In genomic region chr1:79133703-79134258, GRCh38 we compare ENCODE assay signal across 22 cellular contexts.
DNase-seq lines count a peak whose midpoint lies in the region; ATAC-seq and TF ChIP-seq lines count a peak whose summit lies in the region.
"Had no signal": no experiment of that assay in that cellular context is flagged by ENCODE, and none has a peak within 500 bp of the region (broad histone marks: within the 10 kb centered on the region; RNA-seq: fewer than 3 reads in every experiment).

No MANE protein-coding gene starts in this region.

- no peak overlapping the region for H3K14ac ChIP-seq in trophoblast cell (ENCODE audit: low read length)

- no peak overlapping the region for H3K27ac ChIP-seq in HEK293 (ENCODE audit: extremely low read depth, low read depth, low read length)
- no peak overlapping the region for H3K27ac ChIP-seq in trophoblast cell (ENCODE audit: low read depth, low read length)
- no peak overlapping the region for H3K27ac ChIP-seq in neural progenitor cell

- no peak overlapping the region for H4K8ac ChIP-seq in trophoblast cell (ENCODE audit: low read depth, low read length)

- H4K91ac ChIP-seq in trophoblast cell (ENCODE audit: low read depth, low read length) = no peak overlapping the region

- H3K23ac ChIP-seq in trophoblast cell (ENCODE audit: low read length) = no peak overlapping the region

- H3K9me3 ChIP-seq in HEK293 (ENCODE audit: control insufficient read depth, insufficient read depth, low read depth, low read length) = no peaks in the 10 kb centered on the region
- H3K9me3 ChIP-seq in trophoblast cell (ENCODE audit: insufficient read depth, low read depth, low read length) = no peaks in the 10 kb centered on the region
- no peaks in the 10 kb centered on the region for H3K9me3 ChIP-seq in neural progenitor cell (ENCODE audit: low read depth)
- H3K9me3 ChIP-seq: SK-N-SH had no signal

- H3F3A ChIP-seq in neural progenitor cell (ENCODE audit: low read depth) = no peaks in the 10 kb centered on the region

- peaks cover 18% of the 10 kb centered on the region for H3K9me3 Mint-ChIP-seq in neural progenitor cell

- H3K79me1 ChIP-seq in trophoblast cell (ENCODE audit: low read length) = no peaks in the 10 kb centered on the region

- no peak overlapping the region for H2BK5ac ChIP-seq in trophoblast cell (ENCODE audit: low read depth, low read length, poor library complexity)

- H3K27me3 Mint-ChIP-seq in neural progenitor cell (ENCODE audit: insufficient read depth, low read depth) = no peaks in the 10 kb centered on the region
- H3K27me3 Mint-ChIP-seq: CD8-positive, alpha-beta memory T cell had no signal

- DNase-seq in M059J (ENCODE audit: low read depth) = peak; percentile 24
- DNase-seq in dermis blood vessel endothelial cell = peak; percentile 35
- no peak for DNase-seq in trophoblast cell
- DNase-seq in activated CD4-positive, CD25-positive, alpha-beta regulatory T cell (lab: John Stamatoyannopoulos, UW) = no peak
- no peak for DNase-seq in neural progenitor cell (ENCODE audit: low spot score)
- DNase-seq: CD8-positive, alpha-beta memory T cell; HCEC 1CT; Karpas-422; NCI-H1092 treated with DMSO at 0.1 percent for 48 hours; NCI-H1436; NCI-H187; NCI-H2081 treated with DMSO at 0.1 percent for 48 hours; NCI-H2171; NCI-H345; NCI-H524 treated with DMSO at 0.1 percent for 48 hours; PC-3; SK-N-SH; SW 1271 had no signal

- no peak overlapping the region for H3K4me3 Mint-ChIP-seq in neural progenitor cell
- H3K4me3 Mint-ChIP-seq: CD14-positive monocyte; CD8-positive, alpha-beta memory T cell; T-helper 1 cell treated with Interleukin-12 subunit alpha and Interleukin-12 subunit beta and Interleukin-4 antibody, amounts not matched to agents 30 μg/mL and 1 μg/mL, for 36 hours had no signal

- CTCF ChIA-PET in HEK293 (lab: Yijun Ruan, JAX) = no interaction called here

- no peaks in the 10 kb centered on the region for H3K36me3 ChIP-seq in HEK293 (ENCODE audit: control insufficient read depth in 2 of 2, insufficient read depth in 1 of 2, low read length in 2 of 2)
- H3K36me3 ChIP-seq in trophoblast cell (ENCODE audit: control insufficient read depth in 1 of 2, insufficient read depth in 2 of 2, low read length in 2 of 2) = no peaks in the 10 kb centered on the region
- H3K36me3 ChIP-seq in neural progenitor cell = no peaks in the 10 kb centered on the region

- H4K12ac ChIP-seq in trophoblast cell (ENCODE audit: low read depth, low read length) = no peak overlapping the region

- H3K27ac Mint-ChIP-seq in neural progenitor cell = no peak overlapping the region
- H3K27ac Mint-ChIP-seq: CD8-positive, alpha-beta memory T cell; T-helper 1 cell treated with Interleukin-12 subunit alpha and Interleukin-12 subunit beta and Interleukin-4 antibody, amounts not matched to agents 30 μg/mL and 1 μg/mL, for 36 hours had no signal

- no peak overlapping the region for H3K4ac ChIP-seq in trophoblast cell (ENCODE audit: low read depth, low read length)

- H2AFZ ChIP-seq in trophoblast cell (ENCODE audit: insufficient read depth, low read length, poor library complexity) = no peak overlapping the region
- H2AFZ ChIP-seq in neural progenitor cell (replicated peaks) = no peak overlapping the region

- no peaks in the 10 kb centered on the region for H3K27me3 ChIP-seq in trophoblast cell (ENCODE audit: insufficient read depth, low read length)
- no peaks in the 10 kb centered on the region for H3K27me3 ChIP-seq in neural progenitor cell

- H3K4me2 ChIP-seq in trophoblast cell (ENCODE audit: low read length) (no peak overlapping the region), neural progenitor cell (no peak overlapping the region)
- H3K4me2 ChIP-seq: SK-N-SH had no signal

- H3K4me1 ChIP-seq in HEK293 (ENCODE audit: control insufficient read depth, insufficient read depth, low read length) (no peaks in the 10 kb centered on the region), trophoblast cell (ENCODE audit: control insufficient read depth in 1 of 2, insufficient read depth in 2 of 2, low read length in 2 of 2) (no peaks in the 10 kb centered on the region), neural progenitor cell (no peaks in the 10 kb centered on the region)

- POLR2A ChIA-PET in HEK293 (lab: Yijun Ruan, JAX) = no interaction called here

- H4K20me1 ChIP-seq in neural progenitor cell (ENCODE audit: low read depth) = no peaks in the 10 kb centered on the region

- H2BK12ac ChIP-seq in trophoblast cell (ENCODE audit: low read length) = no peak overlapping the region

- H3K9ac ChIP-seq in trophoblast cell (ENCODE audit: low read length) = peak overlapping the region; percentile 13
- no peak overlapping the region for H3K9ac ChIP-seq in neural progenitor cell
- H3K9ac ChIP-seq: SK-N-SH had no signal

- H3K18ac ChIP-seq in trophoblast cell (ENCODE audit: low read length) = no peak overlapping the region

- WGBS in trophoblast cell (ENCODE audit: extremely low coverage, insufficient coverage, insufficient read length) = no CpG with 5 or more reads among the region's 9 CpGs

- no peaks in the 10 kb centered on the region for H3K79me2 ChIP-seq in trophoblast cell (ENCODE audit: control insufficient read depth, insufficient read depth, low read length, poor library complexity)
- H3K79me2 ChIP-seq in neural progenitor cell (ENCODE audit: low read depth) = no peaks in the 10 kb centered on the region

- no peak for TF ChIP-seq CTCF in HEK293 (tag by site-specific recombination; IDR thresholded peaks at IDR 0.05)
- no peak for TF ChIP-seq CTCF in neural progenitor cell (IDR thresholded peaks at IDR 0.05)

- peaks cover 2% of the 10 kb centered on the region for H3K36me3 Mint-ChIP-seq in neural progenitor cell
- H3K36me3 Mint-ChIP-seq: CD14-positive monocyte; CD8-positive, alpha-beta memory T cell had no signal

- ATAC-seq in GM19328 (IDR thresholded peaks at IDR 0.05; ENCODE audit: unreplicated experiment) = no peak
- ATAC-seq: PC-3 had no signal

- no peak overlapping the region for H2BK120ac ChIP-seq in trophoblast cell (ENCODE audit: insufficient read depth, low read length, poor library complexity)

- H2AK5ac ChIP-seq in trophoblast cell (ENCODE audit: low read length) = no peak overlapping the region

- H3K4me3 ChIP-seq in HEK293 (ENCODE audit: low read depth, low read length) (no peak overlapping the region), trophoblast cell (ENCODE audit: low read depth, low read length) (no peak overlapping the region), neural progenitor cell (no peak overlapping the region)

- H3K4me1 Mint-ChIP-seq in neural progenitor cell = peaks cover 2% of the 10 kb centered on the region
- H3K4me1 Mint-ChIP-seq: CD14-positive monocyte; CD8-positive, alpha-beta memory T cell had no signal

TF ChIP-seq in HEK293, 187 proteins besides CTCF, POLR2A, EP300 and RAD21:
- no peak for TF ChIP-seq ZNF48 (tag by site-specific recombination; IDR thresholded peaks at IDR 0.05)
- TF ChIP-seq OVOL3 (tag by site-specific recombination; IDR thresholded peaks at IDR 0.05) = no peak
- TF ChIP-seq GLIS1 (tag by site-specific recombination; IDR thresholded peaks at IDR 0.05) = 0 out of 2 replicates have a peak, but pooled peaks have one; percentile 20
TF ChIP-seq in HEK293: peak in this region for 1.

Comparison
In these comparisons a context has a peak if more than half of its experiments do, and no peak if none do; other contexts are left out.
1. DNase-seq: peak in M059J (single experiment) and dermis blood vessel endothelial cell (single experiment); none in trophoblast cell (0 of 2), activated CD4-positive, CD25-positive, alpha-beta regulatory T cell (0 of 4) and neural progenitor cell (single experiment).